12 cellular contexts compared by ENCODE assay signal in the genomic region with DNA sequence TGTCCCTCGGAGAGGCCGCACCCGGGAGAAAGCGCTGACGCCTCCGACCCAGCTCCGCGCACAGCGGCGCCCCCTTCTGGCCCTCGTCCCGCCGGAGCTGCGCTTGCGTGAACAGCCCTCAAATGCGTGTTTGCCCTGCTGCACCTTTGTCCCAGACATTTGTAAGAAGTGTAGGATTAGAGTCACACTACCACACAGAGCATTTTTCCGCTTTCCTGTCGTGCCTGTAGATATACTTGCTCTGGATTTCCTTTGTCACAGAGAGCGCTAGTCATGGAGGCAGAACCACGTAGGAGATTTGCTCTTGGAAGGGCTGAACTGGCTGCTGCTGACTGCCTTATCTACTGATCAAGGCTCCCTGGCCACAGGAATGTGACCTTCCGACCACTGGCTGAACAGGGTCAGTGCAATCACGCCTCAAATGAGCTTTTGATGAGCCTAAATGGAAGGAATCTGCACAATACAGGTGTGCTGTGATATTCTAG.
A peak's percentile ranks its signal among the peaks of the same experiment; 100 is the strongest.
DNase-seq lines count a peak whose midpoint lies in the region; ATAC-seq, FAIRE-seq and TF ChIP-seq lines count a peak whose summit lies in the region.
"Had no signal": no experiment of that assay in that cellular context is flagged by ENCODE, and none has a peak within 500 bp of the region (broad histone marks: within the 10 kb centered on the region; RNA-seq: fewer than 3 reads in every experiment).

No MANE protein-coding gene starts in this region.

- no peaks in the 10 kb centered on the region for H3K9me2 ChIP-seq in SU-DHL-6 (replicated peaks; ENCODE audit: insufficient read depth, low read length)

- H3K4me1 Mint-ChIP-seq in H9, result peaks cover 4% of the 10 kb centered on the region in 2 experiments; a peak in 3 of 4 replicates
- H3K4me1 Mint-ChIP-seq in natural killer cell, result no peaks in the 10 kb centered on the region
- H3K4me1 Mint-ChIP-seq: naive thymus-derived CD4-positive, alpha-beta T cell had no signal

- H3K27me3 Mint-ChIP-seq in H9 (ENCODE audit: low read depth) (peaks cover 39% of the 10 kb centered on the region), natural killer cell (ENCODE audit: low read depth in 2 of 2) (no peaks in the 10 kb centered on the region)

- H3K9ac ChIP-seq in H9 (ENCODE audit: extremely low read depth, insufficient read length, low read length) (no peak overlapping the region), SU-DHL-6 (ENCODE audit: low read length) (no peak overlapping the region), keratinocyte (ENCODE audit: control insufficient read depth, extremely low read depth, insufficient read depth, low read length) (no peak overlapping the region)
- H3K9ac ChIP-seq: KMS-11 had no signal

- H3K79me1 ChIP-seq in H9 (ENCODE audit: insufficient read depth, low read depth, low read length, poor library complexity, severe bottlenecking), result no peaks in the 10 kb centered on the region

- H4K8ac ChIP-seq in H9 (replicated peaks; ENCODE audit: insufficient read length, low read depth, low read length), result no peak overlapping the region

- H3K9me3 ChIP-seq in H9 (ENCODE audit: control insufficient read depth, low read depth, low read length) (no peaks in the 10 kb centered on the region), SU-DHL-6 (ENCODE audit: insufficient read depth, low read length) (no peaks in the 10 kb centered on the region), keratinocyte (ENCODE audit: control insufficient read depth, low read depth, low read length) (no peaks in the 10 kb centered on the region), heart right ventricle (no peaks in the 10 kb centered on the region)

- TF ChIP-seq CTCF in H9 (conservative IDR thresholded peaks at IDR 0.05), result peak; percentile 96
- peak; percentile 11 for TF ChIP-seq CTCF in SU-DHL-6 (IDR thresholded peaks at IDR 0.05; ENCODE audit: insufficient read depth, low read length, poor library complexity, severe bottlenecking)
- TF ChIP-seq CTCF in keratinocyte (optimal IDR thresholded peaks at IDR 0.05 in 1 of 3, IDR thresholded peaks at IDR 0.05 in 1 of 3, conservative IDR thresholded peaks at IDR 0.05 in 1 of 3; ENCODE audit: extremely low read depth in 1 of 3, insufficient read depth in 2 of 3, low read length in 3 of 3), result peak in 2 of 3 experiments; percentile 41 to 54
- TF ChIP-seq CTCF in natural killer cell (IDR thresholded peaks at IDR 0.05), result no peak
- peak in 4 of 9 donors; percentile 11 to 33 (median 23) for TF ChIP-seq CTCF in heart right ventricle (IDR thresholded peaks at IDR 0.05)

- H3K27ac Mint-ChIP-seq in H9 (no peak overlapping the region), natural killer cell (no peak overlapping the region)
- H3K27ac Mint-ChIP-seq: naive thymus-derived CD4-positive, alpha-beta T cell had no signal

- no peak overlapping the region for H3K4me3 ChIP-seq in SU-DHL-6 (ENCODE audit: insufficient read depth, low read length, poor library complexity, severe bottlenecking)
- H3K4me3 ChIP-seq in keratinocyte (ENCODE audit: control insufficient read depth in 2 of 3, extremely low read depth in 1 of 3, insufficient read depth in 2 of 3, low read depth in 1 of 3, low read length in 3 of 3), result no peak overlapping the region
- no peak overlapping the region for H3K4me3 ChIP-seq in heart right ventricle

- H3K4me1 ChIP-seq in H9 (ENCODE audit: insufficient read depth, low read length), result no peaks in the 10 kb centered on the region
- no peaks in the 10 kb centered on the region for H3K4me1 ChIP-seq in keratinocyte (ENCODE audit: control insufficient read depth, extremely low read depth, insufficient read depth, low read length)
- H3K4me1 ChIP-seq in heart right ventricle, result no peaks in the 10 kb centered on the region

- DNase-seq in COLO668 (lab: John Stamatoyannopoulos, UW; ENCODE audit: unreplicated experiment), result peak; percentile 14
- DNase-seq in H9, result peak; percentile 82
- DNase-seq in keratinocyte (ENCODE audit: low read depth, low spot score), result no peak
- no peak for DNase-seq in natural killer cell
- DNase-seq in NCI-H748 (lab: John Stamatoyannopoulos, UW; ENCODE audit: unreplicated experiment), result no peak
- DNase-seq in heart right ventricle, result no peak
- DNase-seq: activated CD8-positive, alpha-beta memory T cell treated with anti-CD3 and anti-CD28 coated beads for 24 hours; naive thymus-derived CD4-positive, alpha-beta T cell; stimulated activated CD4-positive, alpha-beta T cell treated with anti-CD3 and anti-CD28 coated beads, Interleukin-4, amount 100 ng/mL, for 24 hours had no signal

- H2BK5ac ChIP-seq in H9 (ENCODE audit: insufficient read length, low read length), result no peak overlapping the region

- H3K36me3 ChIP-seq in SU-DHL-6 (ENCODE audit: low read length) (no peaks in the 10 kb centered on the region), keratinocyte (ENCODE audit: control insufficient read depth in 2 of 2, extremely low read depth in 1 of 2, insufficient read depth in 2 of 2, low read length in 2 of 2) (no peaks in the 10 kb centered on the region), heart right ventricle (no peaks in the 10 kb centered on the region)

- H4K20me1 ChIP-seq in H9 (ENCODE audit: control insufficient read depth, insufficient read depth, insufficient read length) (no peaks in the 10 kb centered on the region), SU-DHL-6 (ENCODE audit: low read depth, low read length) (no peaks in the 10 kb centered on the region), keratinocyte (ENCODE audit: control insufficient read depth, extremely low read depth, insufficient read depth, low read length) (no peaks in the 10 kb centered on the region)

- no peaks in the 10 kb centered on the region for H3K79me2 ChIP-seq in H9 (ENCODE audit: insufficient read depth, low read length)
- H3K79me2 ChIP-seq in SU-DHL-6 (ENCODE audit: insufficient read depth, low read length), result no peaks in the 10 kb centered on the region
- H3K79me2 ChIP-seq in keratinocyte (ENCODE audit: control insufficient read depth, insufficient read depth, low read length), result no peaks in the 10 kb centered on the region

- no peak overlapping the region for H3K14ac ChIP-seq in H9 (ENCODE audit: insufficient read depth, low read length)

- no peak overlapping the region for H3K18ac ChIP-seq in H9 (ENCODE audit: insufficient read length, low read depth, low read length)

- H3K9me1 ChIP-seq in keratinocyte (ENCODE audit: control insufficient read depth, extremely low read depth, insufficient read depth, low read length), result no peaks in the 10 kb centered on the region

- H2BK12ac ChIP-seq in H9 (ENCODE audit: insufficient read length, low read depth, low read length), result no peak overlapping the region

- H3K4me2 ChIP-seq in H9 (ENCODE audit: insufficient read depth, insufficient read length, low read length) (peak overlapping the region; percentile 15), SU-DHL-6 (ENCODE audit: low read depth, low read length, poor library complexity, severe bottlenecking) (no peak overlapping the region), keratinocyte (ENCODE audit: control insufficient read depth, extremely low read depth, insufficient read depth, low read depth, low read length) (no peak overlapping the region)
- H3K4me2 ChIP-seq: KMS-11 had no signal

- H3K36me3 Mint-ChIP-seq in H9 (ENCODE audit: insufficient read depth in 1 of 3, low read depth in 3 of 3) (no peaks in the 10 kb centered on the region), natural killer cell (no peaks in the 10 kb centered on the region)
- H3K36me3 Mint-ChIP-seq: naive thymus-derived CD4-positive, alpha-beta T cell had no signal

- FAIRE-seq in keratinocyte (lab: Jason Lieb, UNC), result no peak

- H3K23ac ChIP-seq in H9 (ENCODE audit: insufficient read length, low read depth, low read length), result no peak overlapping the region

- no CpG with 5 or more reads among the region's 22 CpGs for WGBS in H9 (ENCODE audit: extremely low coverage, insufficient read length, low lambda C conversion rate)
- 1 to 2% methylated on average over 22 of the region's 22 CpGs for WGBS in heart right ventricle, 2 donors

- H2BK120ac ChIP-seq in H9 (ENCODE audit: low read depth, low read length, poor library complexity, severe bottlenecking), result no peak overlapping the region

- H2AFZ ChIP-seq in H9 (ENCODE audit: low read length) (peak overlapping the region; percentile 95), SU-DHL-6 (ENCODE audit: low read depth, low read length, severe bottlenecking) (no peak overlapping the region), keratinocyte (ENCODE audit: control insufficient read depth, low read length) (no peak overlapping the region)

- H3K27ac ChIP-seq in H9 (ENCODE audit: insufficient read length, low read depth, low read length), result no peak overlapping the region
- no peak overlapping the region for H3K27ac ChIP-seq in SU-DHL-6 (ENCODE audit: low read depth, low read length)
- H3K27ac ChIP-seq in keratinocyte (ENCODE audit: control insufficient read depth, insufficient read depth, low read length), result no peak overlapping the region
- H3K27ac ChIP-seq in heart right ventricle, result no peak overlapping the region
- H3K27ac ChIP-seq: KMS-11 had no signal

- dilution Hi-C loops in keratinocyte (cut with MboI; ENCODE audit: extremely low pct_ligation_motif_present, low sequenced_read_pairs), result no loop called here

- no peaks in the 10 kb centered on the region; a peak in 1 of 5 replicates for H3K9me3 Mint-ChIP-seq in H9
- peaks cover 0 to 6% of the 10 kb centered on the region in 2 donors for H3K9me3 Mint-ChIP-seq in natural killer cell

- H3F3A ChIP-seq in SU-DHL-6 (ENCODE audit: insufficient read depth), result no peaks in the 10 kb centered on the region

- H3T11ph ChIP-seq in H9 (ENCODE audit: low read length), result no peak overlapping the region

- H3K27me3 ChIP-seq in H9 (ENCODE audit: insufficient read depth, low read length) (no peaks in the 10 kb centered on the region), SU-DHL-6 (ENCODE audit: low read length) (no peaks in the 10 kb centered on the region), keratinocyte (ENCODE audit: control insufficient read depth, extremely low read depth, insufficient read depth, low read length) (no peaks in the 10 kb centered on the region), heart right ventricle (peaks cover 0 to 26% (median 12%) of the 10 kb centered on the region in 7 donors)

- H3K4me3 Mint-ChIP-seq in H9 (peak overlapping the region; percentile 19 to 55; a peak in 3 of 5 replicates), natural killer cell (no peak overlapping the region)
- H3K4me3 Mint-ChIP-seq: naive thymus-derived CD4-positive, alpha-beta T cell had no signal

- H2BK15ac ChIP-seq in H9 (ENCODE audit: low read depth, low read length), result no peak overlapping the region

- H2AK5ac ChIP-seq in H9 (ENCODE audit: insufficient read length, low read length), result no peak overlapping the region

- no peak overlapping the region for H3K56ac ChIP-seq in H9 (ENCODE audit: insufficient read length, low read depth, low read length)

- H3K4ac ChIP-seq in H9 (ENCODE audit: low read depth, low read length), result no peak overlapping the region

- no peaks in the 10 kb centered on the region for H3K23me2 ChIP-seq in H9 (ENCODE audit: insufficient read length, low read depth, low read length, poor library complexity, severe bottlenecking)

- H4K5ac ChIP-seq in H9 (ENCODE audit: insufficient read length, low read depth, low read length), result no peak overlapping the region

- no peak overlapping the region for H2BK20ac ChIP-seq in H9 (ENCODE audit: low read depth, low read length, poor library complexity, severe bottlenecking)

- ATAC-seq in natural killer cell (no peak), HG02970 (IDR thresholded peaks at IDR 0.05; ENCODE audit: low FRiP score, unreplicated experiment) (no peak), heart right ventricle (no peak)
- ATAC-seq: naive thymus-derived CD4-positive, alpha-beta T cell had no signal

- intact Hi-C loops in natural killer cell (cut with micrococcal nuclease), result no loop called here
- intact Hi-C loops in heart right ventricle (cut with DNase I), result no loop called here

- no peak overlapping the region for H4K91ac ChIP-seq in H9 (ENCODE audit: insufficient read length, low read depth, low read length)

Comparison
In these comparisons a context has a peak if more than half of its experiments do, and no peak if none do; other contexts are left out.
1. DNase-seq: peak in COLO668 (single experiment) and H9 (single experiment); none in keratinocyte (single experiment), natural killer cell (single experiment), NCI-H748 (single experiment) and heart right ventricle (0 of 2).